In genomic region chr6:125714431-125715090, GRCh38 we compare ENCODE assay signal across 11 cellular contexts. TPM values are rescaled to one million over a fixed set of nuclear protein-coding genes. Genes with fewer than 3 reads are reported as not detected.
DNase-seq lines count a peak whose midpoint lies in the region; ATAC-seq lines count a peak whose summit lies in the region.
"Had no signal": no experiment of that assay in that cellular context is flagged by ENCODE, and none has a peak within 500 bp of the region (broad histone marks: within the 10 kb centered on the region; RNA-seq: fewer than 3 reads in every experiment).

No MANE protein-coding gene starts in this region.

- peaks cover 10% of the 10 kb centered on the region for H3K4me1 Mint-ChIP-seq in activated naive CD8-positive, alpha-beta T cell treated with anti-CD3 and anti-CD28 coated beads, Interleukin-2, amount 10 ng/mL, durations not matched to agents 7 days and 5 days

- DNase-seq in activated naive CD8-positive, alpha-beta T cell treated with anti-CD3 and anti-CD28 coated beads, Interleukin-2, amount 10 ng/mL, durations not matched to agents 7 days and 5 days: no peak
- DNase-seq in pons (ENCODE audit: low spot score) (no peak), DMS79 (lab: John Stamatoyannopoulos, UW) (no peak), NCI-H2171 treated with DMSO at 0.1 percent for 48 hours (lab: John Stamatoyannopoulos, UW) (no peak)
- DNase-seq in activated CD8-positive, alpha-beta memory T cell treated with anti-CD3 and anti-CD28 coated beads, Interleukin-2, amount 50 U/mL, for 4 hours: no peak
- DNase-seq: GF-D8 had no signal

- ATAC-seq in GM18517 (IDR thresholded peaks at IDR 0.05; ENCODE audit: unreplicated experiment) (peak; percentile 83), GM21360 (IDR thresholded peaks at IDR 0.05; ENCODE audit: unreplicated experiment) (peak; percentile 56), HG03108 (IDR thresholded peaks at IDR 0.05; ENCODE audit: unreplicated experiment) (peak; percentile 53)
- peak; percentile 56 for ATAC-seq in activated naive CD8-positive, alpha-beta T cell treated with anti-CD3 and anti-CD28 coated beads, Interleukin-2, amount 10 ng/mL, durations not matched to agents 7 days and 5 days (ENCODE audit: low read depth)

- H3K9me3 Mint-ChIP-seq in activated naive CD8-positive, alpha-beta T cell treated with anti-CD3 and anti-CD28 coated beads, Interleukin-2, amount 10 ng/mL, durations not matched to agents 7 days and 5 days: peaks cover 2% of the 10 kb centered on the region

- no peak overlapping the region for H3K27ac Mint-ChIP-seq in activated naive CD8-positive, alpha-beta T cell treated with anti-CD3 and anti-CD28 coated beads, Interleukin-2, amount 10 ng/mL, durations not matched to agents 7 days and 5 days

- peaks cover 2% of the 10 kb centered on the region for H3K36me3 Mint-ChIP-seq in activated naive CD8-positive, alpha-beta T cell treated with anti-CD3 and anti-CD28 coated beads, Interleukin-2, amount 10 ng/mL, durations not matched to agents 7 days and 5 days

- no peak overlapping the region for H3K4me3 Mint-ChIP-seq in activated naive CD8-positive, alpha-beta T cell treated with anti-CD3 and anti-CD28 coated beads, Interleukin-2, amount 10 ng/mL, durations not matched to agents 7 days and 5 days

- H3K27me3 Mint-ChIP-seq in activated naive CD8-positive, alpha-beta T cell treated with anti-CD3 and anti-CD28 coated beads, Interleukin-2, amount 10 ng/mL, durations not matched to agents 7 days and 5 days: peaks cover 3% of the 10 kb centered on the region

- POLR2A ChIA-PET in activated naive CD8-positive, alpha-beta T cell treated with anti-CD3 and anti-CD28 coated beads, Interleukin-2, amount 10 ng/mL, durations not matched to agents 7 days and 5 days (lab: Charles Lee): no interaction called here

RNA-seq across cellular contexts. Expression of gene HEY2, which starts 34.9 kb away (rescaled TPM):
- total RNA-seq in activated naive CD8-positive, alpha-beta T cell treated with anti-CD3 and anti-CD28 coated beads, Interleukin-2, amount 10 ng/mL, durations not matched to agents 7 days and 5 days: under 1 TPM; 0.11 to 0.22 TPM
- total RNA-seq: LHCN-M2, lung microvascular endothelial cell had no signal
